Comparison of ENCODE assay signal across 19 cellular contexts in genomic region chr20:63316502-63316921, GRCh38. TPM values are rescaled to one million over a fixed set of nuclear protein-coding genes. Genes with fewer than 3 reads are reported as not detected.
A peak's percentile ranks its signal among the peaks of the same experiment; 100 is the strongest.
DNase-seq lines count a peak whose midpoint lies in the region; ATAC-seq and TF ChIP-seq lines count a peak whose summit lies in the region.
"Had no signal": no experiment of that assay in that cellular context is flagged by ENCODE, and none has a peak within 500 bp of the region (broad histone marks: within the 10 kb centered on the region; RNA-seq: fewer than 3 reads in every experiment).

No MANE protein-coding gene starts in this region.

- intact Hi-C loops in activated naive CD4-positive, alpha-beta T cell treated with anti-CD3 and anti-CD28 coated beads for 36 hours (cut with micrococcal nuclease) = no loop called here
- intact Hi-C loops in right cardiac atrium (cut with DNase I) = no loop called here
- intact Hi-C loops in psoas muscle (cut with DNase I) = no loop called here
- intact Hi-C loops in PC-9 (cut with micrococcal nuclease; ENCODE audit: unreplicated experiment) = no loop called here

- CTCF ChIA-PET in activated naive CD4-positive, alpha-beta T cell treated with anti-CD3 and anti-CD28 coated beads for 36 hours (lab: Charles Lee) = no interaction called here
- CTCF ChIA-PET in PC-9 (lab: Charles Lee) = no interaction called here

- no peaks in the 10 kb centered on the region for H3K9me3 Mint-ChIP-seq in activated naive CD4-positive, alpha-beta T cell treated with anti-CD3 and anti-CD28 coated beads for 36 hours

- H3K4me3 ChIP-seq in BE2C (ENCODE audit: low read depth, low read length) (no peak overlapping the region), right cardiac atrium (ENCODE audit: low read length) (no peak overlapping the region), psoas muscle (no peak overlapping the region), PC-9 (no peak overlapping the region)
- H3K4me3 ChIP-seq: Peyer's patch had no signal

- TF ChIP-seq CTCF in BE2C (IDR thresholded peaks at IDR 0.05; ENCODE audit: low read depth, low read length) = no peak
- no peak for TF ChIP-seq CTCF in psoas muscle (IDR thresholded peaks at IDR 0.05)
- no peak for TF ChIP-seq CTCF in PC-9 (conservative IDR thresholded peaks at IDR 0.05)

- no peak overlapping the region for H3K27ac Mint-ChIP-seq in activated naive CD4-positive, alpha-beta T cell treated with anti-CD3 and anti-CD28 coated beads for 36 hours

- no peak overlapping the region for H2AFZ ChIP-seq in PC-9

- no TSS peak for BruUV-seq in PC-9 (replicated peaks; lab: Mats Ljungman, UMichigan)

- H3K4me2 ChIP-seq in PC-9 = no peak overlapping the region
- H3K4me2 ChIP-seq: KMS-11 had no signal

- peak; percentile 7 for DNase-seq in activated naive CD4-positive, alpha-beta T cell treated with anti-CD3 and anti-CD28 coated beads, Interleukin-2, amount 50 U/mL, for 16 hours
- DNase-seq in activated naive CD4-positive, alpha-beta T cell treated with anti-CD3 and anti-CD28 coated beads for 36 hours = no peak
- DNase-seq in BE2C (peak; percentile 9), right cardiac atrium (peak in 2 of 3 donors; percentile 15 to 56), psoas muscle (peak; percentile 8 to 17), PC-9 (no peak), GF-D8 (lab: John Stamatoyannopoulos, UW) (no peak)
- DNase-seq: C1 segment of cervical spinal cord, DMS 273 treated with DMSO at 0.1 percent for 48 hours, NCI-H1048, NCI-H1436 treated with DMSO at 0.1 percent for 48 hours, NCI-H2029 treated with DMSO at 0.1 percent for 48 hours, NCI-H510A, SHP77 treated with DMSO at 0.1 percent for 48 hours had no signal

- ATAC-seq in right cardiac atrium (no peak), psoas muscle (no peak), HG02870 (IDR thresholded peaks at IDR 0.05; ENCODE audit: unreplicated experiment) (no peak)

- H4K20me1 ChIP-seq in PC-9 (ENCODE audit: insufficient read depth) = 0 out of 2 replicates have a peak, but pooled peaks cover 4% of the 10 kb centered on the region

- H3K9me3 ChIP-seq in BE2C = no peaks in the 10 kb centered on the region
- H3K9me3 ChIP-seq in right cardiac atrium (ENCODE audit: control insufficient read depth, low read length) = no peaks in the 10 kb centered on the region
- no peaks in the 10 kb centered on the region for H3K9me3 ChIP-seq in psoas muscle
- H3K9me3 ChIP-seq in PC-9 (ENCODE audit: insufficient read depth, low read depth) = no peaks in the 10 kb centered on the region
- H3K9me3 ChIP-seq: Peyer's patch had no signal

- 82% methylated on average over 14 of the region's 14 CpGs for WGBS in right cardiac atrium
- 64 to 69% (median 67%) methylated on average over 13 to 14 of the region's 14 CpGs for WGBS in psoas muscle, 3 donors

- no peaks in the 10 kb centered on the region for H3K27me3 Mint-ChIP-seq in activated naive CD4-positive, alpha-beta T cell treated with anti-CD3 and anti-CD28 coated beads for 36 hours (ENCODE audit: low read depth)

- no peaks in the 10 kb centered on the region for H3K79me2 ChIP-seq in PC-9 (ENCODE audit: low read depth)

- H3K27me3 ChIP-seq in BE2C (no peaks in the 10 kb centered on the region), right cardiac atrium (ENCODE audit: control insufficient read depth, insufficient read depth) (no peaks in the 10 kb centered on the region), psoas muscle (ENCODE audit: insufficient read depth in 3 of 3, low read length in 2 of 3) (peaks cover 0 to 45% (median 3%) of the 10 kb centered on the region in 3 donors), PC-9 (ENCODE audit: insufficient read depth, low read depth) (peaks cover 93% of the 10 kb centered on the region)
- H3K27me3 ChIP-seq: Peyer's patch had no signal

- no peaks in the 10 kb centered on the region for H3K36me3 Mint-ChIP-seq in activated naive CD4-positive, alpha-beta T cell treated with anti-CD3 and anti-CD28 coated beads for 36 hours (ENCODE audit: low read depth)

- POLR2A ChIA-PET in PC-9 (lab: Charles Lee; ENCODE audit: unreplicated experiment) = no interaction called here

- H3K4me1 ChIP-seq in BE2C = no peaks in the 10 kb centered on the region
- H3K4me1 ChIP-seq in right cardiac atrium (ENCODE audit: control insufficient read depth, insufficient read depth, low read length) = no peaks in the 10 kb centered on the region
- H3K4me1 ChIP-seq in psoas muscle = no peaks in the 10 kb centered on the region
- no peaks in the 10 kb centered on the region for H3K4me1 ChIP-seq in PC-9 (replicated peaks; ENCODE audit: insufficient read depth)
- H3K4me1 ChIP-seq: Peyer's patch had no signal

- no peak overlapping the region for H3K4me3 Mint-ChIP-seq in activated naive CD4-positive, alpha-beta T cell treated with anti-CD3 and anti-CD28 coated beads for 36 hours

- H3K36me3 ChIP-seq in BE2C (no peaks in the 10 kb centered on the region), psoas muscle (ENCODE audit: insufficient read depth in 1 of 2, low read depth in 1 of 2) (no peaks in the 10 kb centered on the region), PC-9 (ENCODE audit: low read depth) (no peaks in the 10 kb centered on the region)
- H3K36me3 ChIP-seq: Peyer's patch had no signal

- H3K27ac ChIP-seq in right cardiac atrium (ENCODE audit: low read length) (no peak overlapping the region), psoas muscle (no peak overlapping the region), PC-9 (no peak overlapping the region)
- H3K27ac ChIP-seq: KMS-11, Peyer's patch had no signal

- no peaks in the 10 kb centered on the region for H3K4me1 Mint-ChIP-seq in activated naive CD4-positive, alpha-beta T cell treated with anti-CD3 and anti-CD28 coated beads for 36 hours (ENCODE audit: low read depth)

- H3K9me2 ChIP-seq in PC-9 (ENCODE audit: insufficient read depth) = no peaks in the 10 kb centered on the region

- H3F3A ChIP-seq in PC-9 (ENCODE audit: insufficient read depth, low read depth) = no peaks in the 10 kb centered on the region

RNA-seq across cellular contexts. Expression of gene COL20A1, which starts 23.5 kb away (rescaled TPM):
- under 1 TPM in 1 of 2 experiments, not detected in 1; 0.05 TPM for total RNA-seq in activated naive CD4-positive, alpha-beta T cell treated with anti-CD3 and anti-CD28 coated beads for 36 hours
- 0.25 TPM for polyA plus RNA-seq in BE2C (2012; ENCODE audit: insufficient read depth, insufficient read length, low read depth)
- total RNA-seq in right cardiac atrium = not detected
- not detected for polyA plus RNA-seq in right cardiac atrium
- total RNA-seq in psoas muscle = not detected
- polyA plus RNA-seq in psoas muscle = under 1 TPM in 2 of 3 donors, not detected in 1; 0.08 to 0.09 TPM
- total RNA-seq in PC-9 (2021) = 0.15 TPM in 1 of 2 replicates, not detected in the other
- total RNA-seq: M059J, Peyer's patch had no signal

RNA-seq across cellular contexts. Expression of gene ARFGAP1, which starts 43.9 kb away (rescaled TPM):
- total RNA-seq in activated naive CD4-positive, alpha-beta T cell treated with anti-CD3 and anti-CD28 coated beads for 36 hours = 10 to 100 TPM; 82.4 to 89.4 TPM
- 329 TPM for polyA plus RNA-seq in BE2C (2012; ENCODE audit: insufficient read depth, insufficient read length, low read depth)
- total RNA-seq in right cardiac atrium = 10 to 100 TPM; 39.5 to 50.7 (median 41.7) TPM
- 36.9 TPM for polyA plus RNA-seq in right cardiac atrium
- total RNA-seq in psoas muscle = 10 to 100 TPM; 19.9 to 42.2 (median 25.5) TPM
- 10 to 100 TPM; 22.3 to 42.0 (median 30.4) TPM for polyA plus RNA-seq in psoas muscle
- total RNA-seq in PC-9 (2021) = 89.0 and 101 TPM in 2 replicates

RNA-seq across cellular contexts. Expression of gene CHRNA4, which starts 44.6 kb away (rescaled TPM):
- not detected for total RNA-seq in activated naive CD4-positive, alpha-beta T cell treated with anti-CD3 and anti-CD28 coated beads for 36 hours
- polyA plus RNA-seq in BE2C (2012; ENCODE audit: insufficient read depth, insufficient read length, low read depth) = not detected
- under 1 TPM in 3 of 4 donors, not detected in 1; 0.17 to 0.54 (median 0.38) TPM for total RNA-seq in right cardiac atrium
- polyA plus RNA-seq in right cardiac atrium = 0.02 TPM
- total RNA-seq in psoas muscle = under 1 TPM in 2 of 4 donors, not detected in 2; 0.24 to 0.41 TPM
- polyA plus RNA-seq in psoas muscle = under 1 TPM in 1 of 3 donors, not detected in 2; 0.01 TPM
- total RNA-seq in PC-9 (2021) = not detected in 2 replicates
- total RNA-seq: Daoy, M059J, Peyer's patch had no signal

Comparison
In these comparisons a context has a peak if more than half of its experiments do, and no peak if none do; other contexts are left out.
1. DNase-seq: peak in activated naive CD4-positive, alpha-beta T cell treated with anti-CD3 and anti-CD28 coated beads, Interleukin-2, amount 50 U/mL, for 16 hours (single experiment), BE2C (single experiment), right cardiac atrium (2 of 3) and psoas muscle (2 of 2); none in activated naive CD4-positive, alpha-beta T cell treated with anti-CD3 and anti-CD28 coated beads for 36 hours (single experiment), PC-9 (0 of 2) and GF-D8 (single experiment).